7 cellular contexts compared by ENCODE assay signal in genomic region chr11:118198370-118198769, GRCh38. TPM values are rescaled to one million over a fixed set of nuclear protein-coding genes. Genes with fewer than 3 reads are reported as not detected.
A peak's percentile ranks its signal among the peaks of the same experiment; 100 is the strongest.
DNase-seq lines count a peak whose midpoint lies in the region; ATAC-seq, FAIRE-seq and TF ChIP-seq lines count a peak whose summit lies in the region.

No MANE protein-coding gene starts in this region.

- peaks cover 16% of the 10 kb centered on the region for H3K27me3 Mint-ChIP-seq in brain

- no peaks in the 10 kb centered on the region for H3K9me3 ChIP-seq in WERI-Rb-1 (ENCODE audit: severe bottlenecking)

- H3K27ac Mint-ChIP-seq in brain, result peak overlapping the region in 1 of 5 experiments; percentile 53

- no peaks in the 10 kb centered on the region for H3K9me3 Mint-ChIP-seq in brain

- H3K36me3 Mint-ChIP-seq in brain, result no peaks in the 10 kb centered on the region

- no peak for ATAC-seq in GM18909 (IDR thresholded peaks at IDR 0.05; ENCODE audit: poor library complexity, unreplicated experiment)

- TF ChIP-seq CTCF in WERI-Rb-1 (IDR thresholded peaks at IDR 0.05; ENCODE audit: low read depth, low read length) (peak; percentile 93), brain (conservative IDR thresholded peaks at IDR 0.05) (peak; percentile 92)

- H3K36me3 ChIP-seq in WERI-Rb-1, result no peaks in the 10 kb centered on the region

- H3K4me3 Mint-ChIP-seq in brain, result peak overlapping the region in 1 of 5 experiments; percentile 54

- FAIRE-seq in GM12891 (lab: Jason Lieb, UNC), result peak; percentile 82

- DNase-seq in GM12891 (ENCODE audit: insufficient read length, low spot score), result peak; percentile 55
- peak; percentile 24 to 67 for DNase-seq in NCI-H1930 (lab: John Stamatoyannopoulos, UW)
- DNase-seq in WERI-Rb-1, result peak; percentile 82
- DNase-seq in inferior parietal cortex (ENCODE audit: extremely low spot score), result peak; percentile 77
- DNase-seq in stimulated activated CD4-positive, alpha-beta T cell treated with anti-CD3 and anti-CD28 coated beads, Interleukin-15, amount 100 ng/mL, for 24 hours, result peak; percentile 93

- H3K27me3 ChIP-seq in WERI-Rb-1 (ENCODE audit: insufficient read depth, low read depth, severe bottlenecking), result no peaks in the 10 kb centered on the region

- no peak for TF ChIP-seq POLR2A in GM12891 (IDR thresholded peaks at IDR 0.05; ENCODE audit: low read depth, low read length)

- H3K27ac ChIP-seq in WERI-Rb-1, result no peak overlapping the region

- no peak overlapping the region for H3K4me3 ChIP-seq in WERI-Rb-1 (ENCODE audit: low read depth, low read length)

- H3K4me1 Mint-ChIP-seq in brain, result peaks cover 32% of the 10 kb centered on the region

TF ChIP-seq in GM12891, 5 proteins besides CTCF, POLR2A, EP300 and RAD21:
- no peak for TF ChIP-seq TAF1 (IDR thresholded peaks at IDR 0.05; ENCODE audit: low read depth, low read length)
- 0 out of 2 replicates have a peak, but pooled peaks have one; percentile 31 for TF ChIP-seq POU2F2 (IDR thresholded peaks at IDR 0.05; ENCODE audit: low read depth, low read length)
- TF ChIP-seq SPI1 (IDR thresholded peaks at IDR 0.05; ENCODE audit: low read depth, low read length), result no peak

RNA-seq across cellular contexts. Expression of gene SCN2B, which starts 21.9 kb away (rescaled TPM):
- not detected for polyA plus RNA-seq in GM12891 (2012; ENCODE audit: low read depth, missing spikeins)
- polyA plus RNA-seq in brain (ENCODE audit: insufficient read depth, low read depth, low replicate concordance), result 9.0 TPM

RNA-seq across cellular contexts. Expression of gene JAML, which starts 26.4 kb away (rescaled TPM):
- polyA plus RNA-seq in GM12891 (2012; ENCODE audit: low read depth, missing spikeins), result 3.8 TPM
- polyA plus RNA-seq in brain (ENCODE audit: insufficient read depth, low read depth, low replicate concordance), result 0.49 TPM

RNA-seq across cellular contexts. Expression of gene SCN4B, which starts 45.7 kb away (rescaled TPM):
- polyA plus RNA-seq in GM12891 (2012; ENCODE audit: low read depth, missing spikeins), result 0.04 TPM
- 9.7 TPM for polyA plus RNA-seq in brain (ENCODE audit: insufficient read depth, low read depth, low replicate concordance)

RNA-seq across cellular contexts. Expression of gene MPZL3, which starts 53.8 kb away (rescaled TPM):
- 2.0 TPM for polyA plus RNA-seq in GM12891 (2012; ENCODE audit: low read depth, missing spikeins)
- 4.3 TPM for polyA plus RNA-seq in brain (ENCODE audit: insufficient read depth, low read depth, low replicate concordance)
